In the genomic region with DNA sequence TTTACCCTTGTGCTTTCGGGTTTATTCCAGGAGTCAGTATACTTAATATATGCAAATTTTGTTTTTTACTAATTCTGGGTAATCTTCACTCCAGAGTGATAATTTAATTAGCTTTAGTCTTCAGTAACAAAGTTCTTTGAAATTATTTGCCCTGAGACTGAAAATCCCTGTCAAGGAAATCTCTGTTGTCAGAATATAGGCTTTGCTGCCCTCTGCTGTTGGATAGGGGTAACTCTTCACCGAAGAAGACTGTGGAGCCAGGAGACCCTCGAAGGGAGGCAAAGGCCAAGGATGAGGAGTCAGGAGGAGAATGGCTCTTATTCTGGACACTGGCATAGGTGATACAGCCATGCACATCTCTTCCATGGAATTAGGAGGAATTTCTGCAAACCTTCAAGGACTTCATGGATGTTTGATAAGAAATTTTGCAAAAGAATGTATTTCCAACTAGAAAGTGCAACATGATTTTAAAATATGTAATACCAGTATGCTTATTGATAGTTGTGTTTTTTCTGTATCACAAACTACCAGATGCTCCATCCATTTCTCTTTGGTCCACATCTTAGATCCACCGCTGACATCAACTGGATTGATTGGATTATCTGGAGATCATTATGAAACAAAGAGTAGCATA, we compare ENCODE assay signal across 8 cellular contexts.
DNase-seq lines count a peak whose midpoint lies in the region; FAIRE-seq and TF ChIP-seq lines count a peak whose summit lies in the region.

No MANE protein-coding gene starts in this region.

- peak; percentile 87 for TF ChIP-seq CTCF in epithelial cell of proximal tubule (conservative IDR thresholded peaks at IDR 0.05; ENCODE audit: low read depth, low read length)

- no peak overlapping the region for H3K4me3 ChIP-seq in epithelial cell of proximal tubule (ENCODE audit: low read depth, low read length)

- DNase-seq in A172 (ENCODE audit: low spot score) (peak; percentile 40), H4 (ENCODE audit: low spot score) (peak; percentile 27), Kasumi-1 (lab: John Stamatoyannopoulos, UW) (peak; percentile 47 to 65), SIG-M5 (lab: John Stamatoyannopoulos, UW) (peak; percentile 4), epithelial cell of proximal tubule (ENCODE audit: low read depth) (no peak), myocyte (ENCODE audit: low read depth) (peak; percentile 70), NOMO-1 treated with dmso at 0.1 percent for 144 hours (lab: John Stamatoyannopoulos, UW; ENCODE audit: unreplicated experiment) (no peak)

- FAIRE-seq in G401.6 (lab: Jason Lieb, UNC), result peak; percentile 34

Comparison
In these comparisons a context has a peak if more than half of its experiments do, and no peak if none do; other contexts are left out.
1. DNase-seq: peak in A172 (single experiment), H4 (single experiment), Kasumi-1 (2 of 2), SIG-M5 (single experiment) and myocyte (single experiment); none in epithelial cell of proximal tubule (single experiment) and NOMO-1 treated with dmso at 0.1 percent for 144 hours (single experiment).